Comparison of ENCODE assay signal across 25 cellular contexts in the genomic region with DNA sequence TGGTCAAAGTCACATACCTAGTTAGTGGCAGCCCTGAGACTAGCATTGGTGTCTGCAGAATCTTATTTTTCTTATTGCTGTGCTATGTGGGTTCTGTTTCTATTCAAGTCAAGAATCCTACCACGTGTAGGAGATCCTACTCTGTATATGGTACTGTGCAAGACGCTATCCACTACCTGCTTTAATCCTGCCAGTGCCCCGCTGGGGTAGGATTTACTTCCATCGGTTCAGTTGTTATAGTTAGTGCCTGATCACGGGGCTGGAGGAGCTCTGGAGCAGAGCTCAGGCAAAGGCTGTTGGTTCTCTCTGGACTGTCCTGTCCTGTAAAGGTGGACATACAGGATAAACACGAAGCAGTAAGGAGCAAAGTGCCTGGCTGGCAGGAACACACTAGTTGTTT.
"Had no signal": no experiment of that assay in that cellular context is flagged by ENCODE, and none has a peak within 500 bp of the region (broad histone marks: within the 10 kb centered on the region; RNA-seq: fewer than 3 reads in every experiment).

No MANE protein-coding gene starts in this region.

- H3K9me3 ChIP-seq: body of pancreas, Peyer's patch had no signal

- H3K4me1 Mint-ChIP-seq: activated CD4-positive, alpha-beta T cell treated with anti-CD3 and anti-CD28 coated beads, Interleukin-2, amount 10 ng/mL, durations not matched to agents 24 days and 14 days; activated naive CD4-positive, alpha-beta T cell treated with anti-CD3 and anti-CD28 coated beads, Interleukin-2, amount 50 U/mL, for 24 hours; activated naive CD8-positive, alpha-beta T cell treated with anti-CD3 and anti-CD28 coated beads, Interleukin-2, amount 10 ng/mL, durations not matched to agents 7 days and 5 days had no signal

- H3K4me3 ChIP-seq: body of pancreas, Peyer's patch had no signal

- H3K9me3 Mint-ChIP-seq: activated CD4-positive, alpha-beta T cell treated with anti-CD3 and anti-CD28 coated beads, Interleukin-2, amount 10 ng/mL, durations not matched to agents 24 days and 14 days; activated naive CD4-positive, alpha-beta T cell treated with anti-CD3 and anti-CD28 coated beads, Interleukin-2, amount 50 U/mL, for 24 hours; activated T-helper 2 cell treated with anti-CD3 and anti-CD28 coated beads, Interferon-gamma antibody, Interleukin-2, Interleukin-4, amounts not matched to agents 10 μg/mL and 5 μg/mL and 100 μg/mL, durations not matched to agents 14 hours and 24 hours and 36 hours had no signal

- H3K36me3 Mint-ChIP-seq: activated naive CD4-positive, alpha-beta T cell treated with anti-CD3 and anti-CD28 coated beads, Interleukin-2, amount 50 U/mL, for 24 hours; activated naive CD8-positive, alpha-beta T cell treated with anti-CD3 and anti-CD28 coated beads, Interleukin-2, amount 10 ng/mL, durations not matched to agents 7 days and 5 days had no signal

- H3K4me3 Mint-ChIP-seq: activated CD4-positive, alpha-beta T cell treated with anti-CD3 and anti-CD28 coated beads, Interleukin-2, amount 10 ng/mL, durations not matched to agents 24 days and 14 days; activated CD8-positive, alpha-beta T cell treated with anti-CD3 and anti-CD28 coated beads, Interleukin-2, amount 10 ng/mL, durations not matched to agents 7 days and 5 days; activated naive CD4-positive, alpha-beta T cell treated with anti-CD3 and anti-CD28 coated beads, Interleukin-2, amount 50 U/mL, for 24 hours; activated naive CD8-positive, alpha-beta T cell treated with anti-CD3 and anti-CD28 coated beads, Interleukin-2, amount 10 ng/mL, durations not matched to agents 7 days and 5 days; activated T-cell treated with anti-CD3 and anti-CD28 coated beads, Interleukin-2, amount 50 U/mL, for 24 hours had no signal

- H3K27me3 Mint-ChIP-seq: activated CD4-positive, alpha-beta T cell treated with anti-CD3 and anti-CD28 coated beads, Interleukin-2, amount 10 ng/mL, durations not matched to agents 24 days and 14 days; activated naive CD4-positive, alpha-beta T cell treated with anti-CD3 and anti-CD28 coated beads, Interleukin-2, amount 50 U/mL, for 24 hours; activated naive CD8-positive, alpha-beta T cell treated with anti-CD3 and anti-CD28 coated beads, Interleukin-2, amount 10 ng/mL, durations not matched to agents 7 days and 5 days; activated T-cell treated with anti-CD3 and anti-CD28 coated beads, Interleukin-2, amount 50 U/mL, for 24 hours had no signal

- H3K27me3 ChIP-seq: body of pancreas, Peyer's patch had no signal

- H3K27ac Mint-ChIP-seq: activated CD4-positive, alpha-beta T cell treated with anti-CD3 and anti-CD28 coated beads, Interleukin-2, amount 10 ng/mL, durations not matched to agents 24 days and 14 days; activated CD8-positive, alpha-beta T cell treated with anti-CD3 and anti-CD28 coated beads, Interleukin-2, amount 10 ng/mL, durations not matched to agents 7 days and 5 days; activated naive CD4-positive, alpha-beta T cell treated with anti-CD3 and anti-CD28 coated beads, Interleukin-2, amount 50 U/mL, for 24 hours; activated naive CD8-positive, alpha-beta T cell treated with anti-CD3 and anti-CD28 coated beads, Interleukin-2, amount 10 ng/mL, durations not matched to agents 7 days and 5 days; activated T-cell treated with anti-CD3 and anti-CD28 coated beads, Interleukin-2, amount 50 U/mL, for 24 hours; activated T-helper 2 cell treated with anti-CD3 and anti-CD28 coated beads, Interferon-gamma antibody, Interleukin-2, Interleukin-4, amounts not matched to agents 10 μg/mL and 5 μg/mL and 100 μg/mL, durations not matched to agents 14 hours and 24 hours and 36 hours had no signal

- H3K27ac ChIP-seq: body of pancreas, Peyer's patch had no signal

- DNase-seq: activated CD4-positive, alpha-beta T cell treated with anti-CD3 and anti-CD28 coated beads, Interleukin-2, amount 10 ng/mL, durations not matched to agents 24 days and 14 days; activated CD4-positive, alpha-beta T cell treated with anti-CD3 and anti-CD28 coated beads, Interleukin-2, amount 50 U/mL, for 4 hours; activated CD8-positive, alpha-beta T cell treated with anti-CD3 and anti-CD28 coated beads, Interleukin-2, amount 10 ng/mL, durations not matched to agents 7 days and 5 days; activated gamma-delta T cell; activated naive CD4-positive, alpha-beta T cell treated with Interleukin-2 at 50 U/mL for 16 hours; activated naive CD8-positive, alpha-beta T cell treated with anti-CD3 and anti-CD28 coated beads, Interleukin-2, amount 10 ng/mL, durations not matched to agents 7 days and 5 days; activated T-cell treated with anti-CD3 and anti-CD28 coated beads, Interleukin-2, amount 50 U/mL, for 24 hours; body of pancreas; NCI-H1105; NCI-H1417 treated with DMSO at 0.1 percent for 48 hours; NCI-H187 treated with DMSO at 0.1 percent for 48 hours; NCI-H2081; NCI-H2171 treated with DMSO at 0.1 percent for 48 hours; NCI-H2227 treated with DMSO at 0.1 percent for 48 hours; NCI-H446; NCI-H510A treated with DMSO at 0.1 percent for 48 hours; NCI-H69; NK-92 treated with Interleukin-12 subunit alpha and Interleukin-12 subunit beta, amount 100 ng/mL, for 24 hours; PC-3; Peyer's patch; RPMI8226; SIG-M5; T1000 had no signal

- H3K36me3 ChIP-seq: Peyer's patch had no signal
